9 cellular contexts compared by ENCODE assay signal in genomic region chr13:32316476-32316875, GRCh38. TPM values are rescaled to one million over a fixed set of nuclear protein-coding genes. Genes with fewer than 3 reads are reported as not detected.
DNase-seq lines count a peak whose midpoint lies in the region; ATAC-seq and TF ChIP-seq lines count a peak whose summit lies in the region.
"Had no signal": no experiment of that assay in that cellular context is flagged by ENCODE, and none has a peak within 500 bp of the region (broad histone marks: within the 10 kb centered on the region; RNA-seq: fewer than 3 reads in every experiment).

No MANE protein-coding gene starts in this region.

- H3K4me1 ChIP-seq in right atrium auricular region: peaks cover 0 to 13% of the 10 kb centered on the region in 2 donors
- H3K4me1 ChIP-seq in aorta (ENCODE audit: control insufficient read depth in 1 of 2, insufficient read depth in 2 of 2, low read length in 2 of 2): no peaks in the 10 kb centered on the region

- H3K27ac ChIP-seq in right atrium auricular region (peak overlapping the region; percentile 93 to 95), aorta (ENCODE audit: low read depth in 1 of 2, low read length in 2 of 2) (no peak overlapping the region)

- peak overlapping the region in 1 of 2 donors; percentile 82 for H3K4me3 ChIP-seq in right atrium auricular region
- H3K4me3 ChIP-seq in aorta (ENCODE audit: low read length in 2 of 2): peak overlapping the region; percentile 56 to 89

- no peak for DNase-seq in right atrium auricular region (ENCODE audit: low spot score)
- no peak for DNase-seq in Right ventricle myocardium superior
- DNase-seq in activated CD4-positive, alpha-beta memory T cell treated with anti-CD3 and anti-CD28 coated beads for 36 hours: no peak
- no peak for DNase-seq in immature natural killer cell
- no peak for DNase-seq in aorta
- DNase-seq in NCI-H774 (lab: John Stamatoyannopoulos, UW): no peak
- DNase-seq: stimulated activated CD4-positive, alpha-beta T cell treated with anti-CD3 and anti-CD28 coated beads, Interleukin-4, amount 100 ng/mL, for 4 hours had no signal

- no peaks in the 10 kb centered on the region for H3K9me3 Mint-ChIP-seq in activated CD4-positive, alpha-beta memory T cell treated with anti-CD3 and anti-CD28 coated beads for 36 hours
- H3K9me3 Mint-ChIP-seq in immature natural killer cell: no peaks in the 10 kb centered on the region

- H3K9me3 ChIP-seq in right atrium auricular region (no peaks in the 10 kb centered on the region), aorta (ENCODE audit: control insufficient read depth, low read length) (no peaks in the 10 kb centered on the region)

- H3K27me3 Mint-ChIP-seq in activated CD4-positive, alpha-beta memory T cell treated with anti-CD3 and anti-CD28 coated beads for 36 hours: no peaks in the 10 kb centered on the region
- H3K27me3 Mint-ChIP-seq in immature natural killer cell (ENCODE audit: low read depth in 3 of 3): peaks cover 11 to 22% (median 13%) of the 10 kb centered on the region in 3 donors

- H3K27me3 ChIP-seq in right atrium auricular region (no peaks in the 10 kb centered on the region), aorta (ENCODE audit: control insufficient read depth in 1 of 2, insufficient read depth in 2 of 2, low read length in 1 of 2) (no peaks in the 10 kb centered on the region)

- H3K27ac Mint-ChIP-seq in activated CD4-positive, alpha-beta memory T cell treated with anti-CD3 and anti-CD28 coated beads for 36 hours: peak overlapping the region; percentile 99
- peak overlapping the region in 4 of 6 donors; percentile 24 to 100 (median 46) for H3K27ac Mint-ChIP-seq in immature natural killer cell

- peaks cover 13% of the 10 kb centered on the region for H3K4me1 Mint-ChIP-seq in activated CD4-positive, alpha-beta memory T cell treated with anti-CD3 and anti-CD28 coated beads for 36 hours (ENCODE audit: low read depth)
- peaks cover 16 to 17% of the 10 kb centered on the region in 2 donors for H3K4me1 Mint-ChIP-seq in immature natural killer cell

- POLR2A ChIA-PET in activated CD4-positive, alpha-beta memory T cell treated with anti-CD3 and anti-CD28 coated beads for 36 hours (lab: Charles Lee): interaction anchor here (2.2 to 2.6 kb wide), 3 partner anchors 16 to 221 kb away, joined by 11 to 38 read pairs (median 13); partner anchors contain the start of genes N4BP2L1 and N4BP2L2

- no peak for TF ChIP-seq CTCF in right atrium auricular region (IDR thresholded peaks at IDR 0.05)

- no peak for ATAC-seq in Right ventricle myocardium superior (ENCODE audit: poor library complexity)
- no peak for ATAC-seq in aorta (ENCODE audit: low FRiP score)
- no peak for ATAC-seq in GM18873 (IDR thresholded peaks at IDR 0.05; ENCODE audit: low FRiP score, unreplicated experiment)
- ATAC-seq in HG02973 (IDR thresholded peaks at IDR 0.05; ENCODE audit: unreplicated experiment): no peak

- CTCF ChIA-PET in activated CD4-positive, alpha-beta memory T cell treated with anti-CD3 and anti-CD28 coated beads for 36 hours (lab: Charles Lee): interaction anchor here (1.2 to 2.7 kb wide), 2 partner anchors 48 to 69 kb away, joined by 3 to 11 read pairs; no protein-coding TSS in a partner anchor

- intact Hi-C loops in Right ventricle myocardium superior (cut with DNase I): loop anchor here (10.0 kb wide), 1 partner anchor 492 kb away; no protein-coding TSS in a partner anchor
- intact Hi-C loops in activated CD4-positive, alpha-beta memory T cell treated with anti-CD3 and anti-CD28 coated beads for 36 hours (cut with micrococcal nuclease): loop anchor here (1.0 to 10.0 kb wide), 3 partner anchors 91 to 328 kb away; partner anchors contain the start of gene N4BP2L2
- intact Hi-C loops in aorta (cut with DNase I): loop anchor here in 1 of 2 donors (5.0 kb wide), 1 partner anchor 221 kb away; the partner anchor contains the start of gene N4BP2L2

- peak overlapping the region; percentile 95 for H3K4me3 Mint-ChIP-seq in activated CD4-positive, alpha-beta memory T cell treated with anti-CD3 and anti-CD28 coated beads for 36 hours
- H3K4me3 Mint-ChIP-seq in immature natural killer cell: peak overlapping the region; percentile 14 to 99 (median 97)

- 34 to 37% methylated on average over 6 of the region's 6 CpGs for WGBS in aorta, 2 donors

- H3K36me3 ChIP-seq in right atrium auricular region (no peaks in the 10 kb centered on the region), aorta (ENCODE audit: control insufficient read depth in 1 of 2, insufficient read depth in 2 of 2, low read length in 1 of 2) (no peaks in the 10 kb centered on the region)

- peaks cover 15% of the 10 kb centered on the region for H3K36me3 Mint-ChIP-seq in activated CD4-positive, alpha-beta memory T cell treated with anti-CD3 and anti-CD28 coated beads for 36 hours
- no peaks in the 10 kb centered on the region for H3K36me3 Mint-ChIP-seq in immature natural killer cell

RNA-seq across cellular contexts. Expression of gene BRCA2, which starts 1.2 kb away (rescaled TPM):
- total RNA-seq in right atrium auricular region (under 1 TPM; 0.15 to 0.24 TPM), Right ventricle myocardium superior (0.43 TPM), aorta (1 to 10 TPM; 3.2 to 4.3 TPM)
- 10 to 100 TPM; 22.1 to 23.1 TPM for total RNA-seq in activated CD4-positive, alpha-beta memory T cell treated with anti-CD3 and anti-CD28 coated beads for 36 hours
- polyA plus RNA-seq in immature natural killer cell (1 to 10 TPM in 2 of 3 donors, not detected in 1; 1.0 to 2.5 TPM), aorta (under 1 TPM; 0.26 to 0.38 TPM)

RNA-seq across cellular contexts. Expression of gene ZAR1L, which starts 1.3 kb away (rescaled TPM):
- total RNA-seq in right atrium auricular region (not detected), Right ventricle myocardium superior (not detected), aorta (not detected)
- total RNA-seq in activated CD4-positive, alpha-beta memory T cell treated with anti-CD3 and anti-CD28 coated beads for 36 hours: not detected
- polyA plus RNA-seq in immature natural killer cell (not detected), aorta (not detected)

Comparison
In these comparisons a context has a peak if more than half of its experiments do, and no peak if none do; other contexts are left out.
1. H3K27ac ChIP-seq: peak in right atrium auricular region (2 of 2); none in aorta (0 of 2).
2. RNA of gene BRCA2, which starts 1.2 kb away (total RNA-seq): 22.1 to 23.1 TPM in activated CD4-positive, alpha-beta memory T cell treated with anti-CD3 and anti-CD28 coated beads for 36 hours; 3.2 to 4.3 TPM in aorta, 0.43 TPM in Right ventricle myocardium superior (single experiment) and 0.15 to 0.24 TPM in right atrium auricular region; every median in the first group is over 4 times any median in the second.